In genomic region chr4:3781193-3781886, GRCh38 we compare ENCODE assay signal across 1 cellular context.
A peak's percentile ranks its signal among the peaks of the same experiment; 100 is the strongest.
TF ChIP-seq lines count a peak whose summit lies in the region.

No MANE protein-coding gene starts in this region.

TF ChIP-seq in K562, 482 proteins besides CTCF, POLR2A, EP300 and RAD21 (continued from another document):
- TF ChIP-seq, protein P1, sequence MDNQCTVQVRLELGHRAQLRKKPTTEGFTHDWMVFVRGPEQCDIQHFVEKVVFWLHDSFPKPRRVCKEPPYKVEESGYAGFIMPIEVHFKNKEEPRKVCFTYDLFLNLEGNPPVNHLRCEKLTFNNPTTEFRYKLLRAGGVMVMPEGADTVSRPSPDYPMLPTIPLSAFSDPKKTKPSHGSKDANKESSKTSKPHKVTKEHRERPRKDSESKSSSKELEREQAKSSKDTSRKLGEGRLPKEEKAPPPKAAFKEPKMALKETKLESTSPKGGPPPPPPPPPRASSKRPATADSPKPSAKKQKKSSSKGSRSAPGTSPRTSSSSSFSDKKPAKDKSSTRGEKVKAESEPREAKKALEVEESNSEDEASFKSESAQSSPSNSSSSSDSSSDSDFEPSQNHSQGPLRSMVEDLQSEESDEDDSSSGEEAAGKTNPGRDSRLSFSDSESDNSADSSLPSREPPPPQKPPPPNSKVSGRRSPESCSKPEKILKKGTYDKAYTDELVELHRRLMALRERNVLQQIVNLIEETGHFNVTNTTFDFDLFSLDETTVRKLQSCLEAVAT (IDR thresholded peaks at IDR 0.05), result peak in 1 of 2 experiments; percentile 44; a peak in 1 of 4 replicates
- TF ChIP-seq CBX3 (IDR thresholded peaks at IDR 0.05; ENCODE audit: borderline replicate concordance in 1 of 2, low read length in 2 of 2), result peak in 1 of 2 experiments; percentile 55; a peak in 1 of 3 replicates
- peak; percentile 22; the same call in 1 of the 2 replicates for TF ChIP-seq MTA1 (IDR thresholded peaks at IDR 0.05; ENCODE audit: borderline replicate concordance)
- TF ChIP-seq, protein P2, sequence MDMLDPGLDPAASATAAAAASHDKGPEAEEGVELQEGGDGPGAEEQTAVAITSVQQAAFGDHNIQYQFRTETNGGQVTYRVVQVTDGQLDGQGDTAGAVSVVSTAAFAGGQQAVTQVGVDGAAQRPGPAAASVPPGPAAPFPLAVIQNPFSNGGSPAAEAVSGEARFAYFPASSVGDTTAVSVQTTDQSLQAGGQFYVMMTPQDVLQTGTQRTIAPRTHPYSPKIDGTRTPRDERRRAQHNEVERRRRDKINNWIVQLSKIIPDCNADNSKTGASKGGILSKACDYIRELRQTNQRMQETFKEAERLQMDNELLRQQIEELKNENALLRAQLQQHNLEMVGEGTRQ (CRISPR knock-in tag; IDR thresholded peaks at IDR 0.05), result peak; percentile 67
- peak; percentile 86 for TF ChIP-seq ZNF263 (CRISPR knock-in tag; IDR thresholded peaks at IDR 0.05; ENCODE audit: borderline replicate concordance)
- TF ChIP-seq SP1 (CRISPR knock-in tag; IDR thresholded peaks at IDR 0.05), result 0 out of 2 replicates have a peak, but pooled peaks have one; percentile 53
- TF ChIP-seq NBN (IDR thresholded peaks at IDR 0.05; ENCODE audit: low read depth), result peak; percentile 52; the same call in 1 of the 2 replicates
- peak; percentile 22 to 25; a peak in 1 of 4 replicates for TF ChIP-seq NRF1 (conservative IDR thresholded peaks at IDR 0.05 in 1 of 2, IDR thresholded peaks at IDR 0.05 in 1 of 2)
- TF ChIP-seq RAD51 (IDR thresholded peaks at IDR 0.05; ENCODE audit: borderline replicate concordance, low read depth), result peak; percentile 81
- peak; percentile 64; the same call in 1 of the 2 replicates for TF ChIP-seq DPF2 (IDR thresholded peaks at IDR 0.05)
- no peak for TF ChIP-seq CBFA2T3 (IDR thresholded peaks at IDR 0.05)
- 0 out of 2 replicates have a peak, but pooled peaks have one; percentile 71 for TF ChIP-seq LARP7 (IDR thresholded peaks at IDR 0.05)
- peak; percentile 74; the same call in 1 of the 2 replicates for TF ChIP-seq HDGF (IDR thresholded peaks at IDR 0.05)
- no peak for TF ChIP-seq ZNF277 (CRISPR knock-in tag; IDR thresholded peaks at IDR 0.05; ENCODE audit: borderline replicate concordance)
- peak; percentile 4; the same call in 1 of the 2 replicates for TF ChIP-seq TAL1 (IDR thresholded peaks at IDR 0.05)
- TF ChIP-seq, protein P3, sequence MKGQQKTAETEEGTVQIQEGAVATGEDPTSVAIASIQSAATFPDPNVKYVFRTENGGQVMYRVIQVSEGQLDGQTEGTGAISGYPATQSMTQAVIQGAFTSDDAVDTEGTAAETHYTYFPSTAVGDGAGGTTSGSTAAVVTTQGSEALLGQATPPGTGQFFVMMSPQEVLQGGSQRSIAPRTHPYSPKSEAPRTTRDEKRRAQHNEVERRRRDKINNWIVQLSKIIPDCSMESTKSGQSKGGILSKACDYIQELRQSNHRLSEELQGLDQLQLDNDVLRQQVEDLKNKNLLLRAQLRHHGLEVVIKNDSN (CRISPR knock-in tag; IDR thresholded peaks at IDR 0.05), result peak; percentile 81
- TF ChIP-seq OTX1 (CRISPR knock-in tag; IDR thresholded peaks at IDR 0.05), result no peak
- peak; percentile 52 for TF ChIP-seq PKNOX1 (IDR thresholded peaks at IDR 0.05)
- no peak for TF ChIP-seq ZC3H4 (CRISPR knock-in tag; IDR thresholded peaks at IDR 0.05; ENCODE audit: borderline replicate concordance)
- peak; percentile 75 for TF ChIP-seq EGR1 (conservative IDR thresholded peaks at IDR 0.05)
